9 cellular contexts compared by ENCODE assay signal in the genomic region with DNA sequence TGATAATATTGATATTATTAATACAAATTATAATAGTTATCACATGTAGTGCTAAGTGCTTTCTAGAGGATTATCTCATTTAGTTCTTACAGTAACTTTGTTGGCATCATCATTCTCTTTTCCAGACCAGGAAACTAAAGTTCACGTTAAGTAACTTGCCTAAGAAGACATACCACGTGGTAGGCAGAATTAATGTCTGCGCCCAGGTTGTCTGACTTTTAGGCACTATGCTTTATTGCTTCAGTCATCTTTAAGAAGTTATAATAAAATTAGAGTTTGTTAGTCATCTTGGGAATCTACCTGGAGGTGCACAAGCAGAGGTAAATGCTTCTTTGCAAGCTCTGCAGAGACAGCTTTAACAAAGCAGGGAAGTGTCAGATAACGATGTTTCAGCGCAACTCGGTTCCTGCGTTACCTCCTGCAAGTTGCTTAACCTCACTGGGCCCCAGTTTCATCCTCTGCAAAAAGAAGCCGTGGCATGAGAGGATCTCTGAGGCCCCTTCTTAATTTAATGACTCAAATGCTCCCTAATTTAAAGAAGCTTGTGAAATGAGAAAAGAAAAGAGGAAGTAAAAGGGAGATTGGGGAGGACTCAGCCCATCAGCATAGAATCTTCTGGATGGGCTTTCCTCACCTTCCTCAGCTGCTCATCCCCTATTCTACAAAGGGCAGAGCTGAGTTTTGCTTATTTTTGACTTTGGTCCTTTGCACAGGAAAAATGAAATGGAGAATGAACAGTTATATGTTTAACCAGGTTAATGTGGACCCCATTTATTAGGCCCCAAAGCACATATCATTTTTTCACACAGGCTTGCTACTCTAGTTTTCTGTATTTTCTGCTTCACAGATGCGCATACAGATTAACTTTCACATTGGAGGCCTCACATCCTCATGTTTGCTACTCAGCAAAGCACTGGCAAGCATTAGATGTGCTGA. TPM values are rescaled to one million over a fixed set of nuclear protein-coding genes. Genes with fewer than 3 reads are reported as not detected.
A peak's percentile ranks its signal among the peaks of the same experiment; 100 is the strongest.
DNase-seq lines count a peak whose midpoint lies in the region; ATAC-seq and TF ChIP-seq lines count a peak whose summit lies in the region.
"Had no signal": no experiment of that assay in that cellular context is flagged by ENCODE, and none has a peak within 500 bp of the region (broad histone marks: within the 10 kb centered on the region; RNA-seq: fewer than 3 reads in every experiment).

No MANE protein-coding gene starts in this region.

- no peaks in the 10 kb centered on the region for H3K79me2 ChIP-seq in osteoblast (ENCODE audit: insufficient read depth, low read length)

- peaks cover 64% of the 10 kb centered on the region for H3K4me1 Mint-ChIP-seq in T-helper 1 cell treated with Interleukin-12 subunit alpha and Interleukin-12 subunit beta and Interleukin-4 antibody, amounts not matched to agents 30 μg/mL and 1 μg/mL, for 36 hours (ENCODE audit: low read depth)
- peaks cover 88 to 93% of the 10 kb centered on the region in 2 donors for H3K4me1 Mint-ChIP-seq in natural killer cell

- H3K27me3 Mint-ChIP-seq in T-helper 1 cell treated with Interleukin-12 subunit alpha and Interleukin-12 subunit beta and Interleukin-4 antibody, amounts not matched to agents 30 μg/mL and 1 μg/mL, for 36 hours (ENCODE audit: low read depth) = no peaks in the 10 kb centered on the region
- H3K27me3 Mint-ChIP-seq in natural killer cell (ENCODE audit: low read depth in 2 of 2) = no peaks in the 10 kb centered on the region

- no peak overlapping the region for H3K27ac ChIP-seq in osteoblast (ENCODE audit: low read depth, low read length)

- no peaks in the 10 kb centered on the region for H4K20me1 ChIP-seq in osteoblast (ENCODE audit: insufficient read depth, low read length)

- intact Hi-C loops in natural killer cell (cut with micrococcal nuclease) = loop anchor here (5.0 kb wide), 3 partner anchors 74 to 699 kb away; no protein-coding TSS in a partner anchor

- H3K9me3 ChIP-seq in osteoblast (ENCODE audit: low read depth, low read length) = no peaks in the 10 kb centered on the region

- peaks cover 63% of the 10 kb centered on the region for H3K36me3 Mint-ChIP-seq in T-helper 1 cell treated with Interleukin-12 subunit alpha and Interleukin-12 subunit beta and Interleukin-4 antibody, amounts not matched to agents 30 μg/mL and 1 μg/mL, for 36 hours (ENCODE audit: low read depth)
- H3K36me3 Mint-ChIP-seq in natural killer cell = peaks cover 6% of the 10 kb centered on the region

- peak overlapping the region; percentile 100 for H3K27ac Mint-ChIP-seq in T-helper 1 cell treated with Interleukin-12 subunit alpha and Interleukin-12 subunit beta and Interleukin-4 antibody, amounts not matched to agents 30 μg/mL and 1 μg/mL, for 36 hours
- peak overlapping the region; percentile 97 to 98 for H3K27ac Mint-ChIP-seq in natural killer cell

- peaks cover 28% of the 10 kb centered on the region for H3K4me1 ChIP-seq in osteoblast (ENCODE audit: insufficient read depth, low read length)

- ATAC-seq in HG03025 (IDR thresholded peaks at IDR 0.05; ENCODE audit: low FRiP score, unreplicated experiment) (peak; percentile 28), natural killer cell (peak in 1 of 3 donors; percentile 4)

- DNase-seq in activated CD4-positive, alpha-beta T cell treated with anti-CD3 and anti-CD28 coated beads for 48 hours = peak; percentile 59
- no peak for DNase-seq in activated CD4-positive, alpha-beta T cell treated with anti-CD3 and anti-CD28 coated beads, Interleukin-2, amount 50 U/mL, for 1 hour
- DNase-seq in natural killer cell (no peak), NCI-H748 treated with DMSO at 0.1 percent for 48 hours (lab: John Stamatoyannopoulos, UW) (no peak), NCI-H1694 (lab: John Stamatoyannopoulos, UW) (no peak), osteoblast (ENCODE audit: insufficient read length, low spot score, missing footprints) (no peak)

- TF ChIP-seq CTCF in natural killer cell (IDR thresholded peaks at IDR 0.05) = no peak
- TF ChIP-seq CTCF in osteoblast (IDR thresholded peaks at IDR 0.05; ENCODE audit: extremely low read depth, low read depth, low read length) = no peak

- no peak overlapping the region for H3K4me3 ChIP-seq in osteoblast (ENCODE audit: insufficient read depth, low read length)

- H3K4me3 Mint-ChIP-seq in T-helper 1 cell treated with Interleukin-12 subunit alpha and Interleukin-12 subunit beta and Interleukin-4 antibody, amounts not matched to agents 30 μg/mL and 1 μg/mL, for 36 hours = peak overlapping the region; percentile 99
- H3K4me3 Mint-ChIP-seq in natural killer cell = peak overlapping the region; percentile 100

- H3K36me3 ChIP-seq in osteoblast (ENCODE audit: insufficient read depth, low read length) = no peaks in the 10 kb centered on the region

- no peak overlapping the region for H2AFZ ChIP-seq in osteoblast (ENCODE audit: low read length)

- H3K4me2 ChIP-seq in osteoblast (ENCODE audit: insufficient read depth, low read length) = no peak overlapping the region

- no peaks in the 10 kb centered on the region for H3K9me3 Mint-ChIP-seq in T-helper 1 cell treated with Interleukin-12 subunit alpha and Interleukin-12 subunit beta and Interleukin-4 antibody, amounts not matched to agents 30 μg/mL and 1 μg/mL, for 36 hours
- no peaks in the 10 kb centered on the region for H3K9me3 Mint-ChIP-seq in natural killer cell

- no peaks in the 10 kb centered on the region for H3K27me3 ChIP-seq in osteoblast (ENCODE audit: insufficient read depth, low read length)

RNA-seq across cellular contexts. Expression of a gene that starts 5.3 kb away (rescaled TPM):
- total RNA-seq in natural killer cell = 100 to 1,000 TPM; 838 to 962 (median 929) TPM
- 1.5 and 7.2 TPM in 2 replicates for total RNA-seq in osteoblast

RNA-seq across cellular contexts. Expression of a gene that starts 16.7 kb away (rescaled TPM):
- not detected for total RNA-seq in natural killer cell
- not detected in 2 replicates for total RNA-seq in osteoblast
- total RNA-seq: fibroblast of villous mesenchyme had no signal

RNA-seq across cellular contexts. Expression of a gene that starts 17.8 kb away (rescaled TPM):
- total RNA-seq in natural killer cell (10 to 100 TPM in 2 of 3 donors, 1 to 10 TPM in 1; 9.8 to 15.2 (median 12.3) TPM), osteoblast (not detected in 2 replicates)
- total RNA-seq: fibroblast of villous mesenchyme had no signal

Comparison
In these comparisons a context has a peak if more than half of its experiments do, and no peak if none do; other contexts are left out.
1. RNA of a gene that starts 5.3 kb away (total RNA-seq): 838 to 962 TPM in natural killer cell; 1.5 to 7.2 TPM in osteoblast; every median in the first group is over 100 times any median in the second.
2. RNA of a gene that starts 17.8 kb away (total RNA-seq): 9.8 to 15.2 TPM in natural killer cell; not detected in osteoblast; every median in the first group is over 10 times any median in the second.